1 cellular context compared by ENCODE assay signal in the genomic region with DNA sequence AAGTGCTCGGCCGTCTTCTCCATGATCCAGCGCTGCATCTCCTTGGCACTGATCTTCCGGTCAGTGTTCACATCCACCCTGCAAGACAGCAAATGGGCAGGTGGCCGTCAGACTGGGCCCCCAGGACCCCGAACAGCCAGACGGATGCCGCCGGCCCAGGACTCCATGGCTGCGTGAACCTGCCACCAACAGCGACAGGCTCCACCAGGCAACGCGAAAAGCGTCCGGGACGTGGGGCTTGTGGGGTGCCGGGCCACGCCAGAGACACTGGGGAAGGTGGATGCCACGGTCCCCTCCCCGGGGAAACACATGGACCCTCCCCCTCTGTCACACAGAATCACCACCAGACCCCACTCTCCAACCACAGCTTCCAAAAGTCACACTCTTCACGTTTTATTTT.
A peak's percentile ranks its signal among the peaks of the same experiment; 100 is the strongest.
TF ChIP-seq lines count a peak whose summit lies in the region.

No MANE protein-coding gene starts in this region.

TF ChIP-seq in K562, 482 proteins besides CTCF, POLR2A, EP300 and RAD21:
- TF ChIP-seq RBFOX2 (IDR thresholded peaks at IDR 0.05; ENCODE audit: low read depth, low read length) (0 out of 2 replicates have a peak, but pooled peaks have one; percentile 38), POLR2G (IDR thresholded peaks at IDR 0.05; ENCODE audit: low read depth, low read length) (peak; percentile 51)
- TF ChIP-seq, protein P1, sequence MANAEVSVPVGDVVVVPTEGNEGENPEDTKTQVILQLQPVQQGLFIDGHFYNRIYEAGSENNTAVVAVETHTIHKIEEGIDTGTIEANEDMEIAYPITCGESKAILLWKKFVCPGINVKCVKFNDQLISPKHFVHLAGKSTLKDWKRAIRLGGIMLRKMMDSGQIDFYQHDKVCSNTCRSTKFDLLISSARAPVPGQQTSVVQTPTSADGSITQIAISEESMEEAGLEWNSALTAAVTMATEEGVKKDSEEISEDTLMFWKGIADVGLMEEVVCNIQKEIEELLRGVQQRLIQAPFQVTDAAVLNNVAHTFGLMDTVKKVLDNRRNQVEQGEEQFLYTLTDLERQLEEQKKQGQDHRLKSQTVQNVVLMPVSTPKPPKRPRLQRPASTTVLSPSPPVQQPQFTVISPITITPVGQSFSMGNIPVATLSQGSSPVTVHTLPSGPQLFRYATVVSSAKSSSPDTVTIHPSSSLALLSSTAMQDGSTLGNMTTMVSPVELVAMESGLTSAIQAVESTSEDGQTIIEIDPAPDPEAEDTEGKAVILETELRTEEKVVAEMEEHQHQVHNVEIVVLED (CRISPR knock-in tag; IDR thresholded peaks at IDR 0.05): no peak
- TF ChIP-seq, protein P2, sequence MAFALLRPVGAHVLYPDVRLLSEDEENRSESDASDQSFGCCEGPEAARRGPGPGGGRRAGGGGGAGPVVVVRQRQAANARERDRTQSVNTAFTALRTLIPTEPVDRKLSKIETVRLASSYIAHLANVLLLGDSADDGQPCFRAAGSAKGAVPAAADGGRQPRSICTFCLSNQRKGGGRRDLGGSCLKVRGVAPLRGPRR (CRISPR knock-in tag; IDR thresholded peaks at IDR 0.05): no peak
